18 cellular contexts compared by ENCODE assay signal in genomic region chr21:16294128-16294527, GRCh38.
"Had no signal": no experiment of that assay in that cellular context is flagged by ENCODE, and none has a peak within 500 bp of the region (broad histone marks: within the 10 kb centered on the region; RNA-seq: fewer than 3 reads in every experiment).

No MANE protein-coding gene starts in this region.

- H3K9me3 ChIP-seq: esophagus muscularis mucosa, lower lobe of right lung, neutrophil had no signal

- H3K4me1 Mint-ChIP-seq: memory B cell had no signal

- H3K27ac ChIP-seq: epithelial cell of prostate, esophagus muscularis mucosa, lower lobe of right lung, neutrophil had no signal

- H3K4me1 ChIP-seq: lower lobe of right lung had no signal

- H3K36me3 ChIP-seq: esophagus muscularis mucosa, lower lobe of right lung, neutrophil had no signal

- H3K36me3 Mint-ChIP-seq: memory B cell; natural killer cell treated with Interleukin-12 subunit alpha and Interleukin-12 subunit beta and Interleukin-15 and Interleukin-18, amount 100 ng/mL, for 72 hours had no signal

- ATAC-seq: effector memory CD8-positive, alpha-beta T cell; lower lobe of right lung; natural killer cell treated with Interleukin-12 subunit alpha and Interleukin-12 subunit beta and Interleukin-15 and Interleukin-18, amount 100 ng/mL, for 72 hours had no signal

- H3K27me3 Mint-ChIP-seq: dendritic cell treated with granulocyte-macrophage colony-stimulating factor and Interleukin-4, amounts not matched to agents 40 ng/mL and 50 ng/mL, for 4 days; effector memory CD8-positive, alpha-beta T cell; memory B cell; natural killer cell treated with Interleukin-12 subunit alpha and Interleukin-12 subunit beta and Interleukin-15 and Interleukin-18, amount 100 ng/mL, for 72 hours had no signal

- DNase-seq: cerebellar nuclear complex; effector memory CD8-positive, alpha-beta T cell; foreskin fibroblast; head of caudate nucleus; hippocampal formation; lower lobe of right lung; midbrain; small intestine; stimulated activated CD4-positive, alpha-beta T cell treated with anti-CD3 and anti-CD28 coated beads, Interleukin-12 subunit alpha, Interleukin-12 subunit beta, amount 100 ng/mL, for 4 hours; stimulated activated CD4-positive, alpha-beta T cell treated with anti-CD3 and anti-CD28 coated beads, Interleukin-2, amount 100 ng/mL, for 48 hours; stimulated activated naive CD4-positive, alpha-beta T cell treated with Interleukin-2 at 50 U/mL for 16 hours; trophoblast cell had no signal

- H3K27ac Mint-ChIP-seq: dendritic cell treated with granulocyte-macrophage colony-stimulating factor and Interleukin-4, amounts not matched to agents 40 ng/mL and 50 ng/mL, for 4 days; effector memory CD8-positive, alpha-beta T cell; memory B cell; natural killer cell treated with Interleukin-12 subunit alpha and Interleukin-12 subunit beta and Interleukin-15 and Interleukin-18, amount 100 ng/mL, for 72 hours had no signal

- H3K4me3 Mint-ChIP-seq: dendritic cell treated with granulocyte-macrophage colony-stimulating factor and Interleukin-4, amounts not matched to agents 40 ng/mL and 50 ng/mL, for 4 days; effector memory CD8-positive, alpha-beta T cell; memory B cell; natural killer cell treated with Interleukin-12 subunit alpha and Interleukin-12 subunit beta and Interleukin-15 and Interleukin-18, amount 100 ng/mL, for 72 hours had no signal

- H3K4me3 ChIP-seq: esophagus muscularis mucosa, lower lobe of right lung had no signal

- H3K27me3 ChIP-seq: esophagus muscularis mucosa, neutrophil had no signal
